In genomic region chr14:24049002-24049401, GRCh38 we compare ENCODE assay signal across 1 cellular context.
TF ChIP-seq lines count a peak whose summit lies in the region.

No MANE protein-coding gene starts in this region.

TF ChIP-seq in K562, 482 proteins besides CTCF, POLR2A, EP300 and RAD21:
- peak; percentile 41; the same call in 1 of the 2 replicates for TF ChIP-seq SPI1 (IDR thresholded peaks at IDR 0.05; ENCODE audit: borderline replicate concordance, low read depth, low read length)
